21 cellular contexts compared by ENCODE assay signal in genomic region chr20:41538810-41539596, GRCh38.
A peak's percentile ranks its signal among the peaks of the same experiment; 100 is the strongest.
DNase-seq lines count a peak whose midpoint lies in the region; ATAC-seq and TF ChIP-seq lines count a peak whose summit lies in the region.
"Had no signal": no experiment of that assay in that cellular context is flagged by ENCODE, and none has a peak within 500 bp of the region (broad histone marks: within the 10 kb centered on the region; RNA-seq: fewer than 3 reads in every experiment).

No MANE protein-coding gene starts in this region.

- TF ChIP-seq CTCF in kidney epithelial cell (IDR thresholded peaks at IDR 0.05; ENCODE audit: insufficient read depth, low read length, poor library complexity, severe bottlenecking) (no peak), nephron (IDR thresholded peaks at IDR 0.05; ENCODE audit: unreplicated experiment in 3 of 3) (no peak), breast epithelium (IDR thresholded peaks at IDR 0.05) (no peak), ovary (IDR thresholded peaks at IDR 0.05) (no peak)

- H3K27me3 Mint-ChIP-seq in stimulated activated naive CD8-positive, alpha-beta T cell treated with anti-CD3 and anti-CD28 coated beads, Interleukin-15, amount 100 ng/mL, for 72 hours: no peaks in the 10 kb centered on the region
- no peaks in the 10 kb centered on the region for H3K27me3 Mint-ChIP-seq in nephron (ENCODE audit: low read depth)

- no peak overlapping the region for H3K4me3 Mint-ChIP-seq in stimulated activated naive CD8-positive, alpha-beta T cell treated with anti-CD3 and anti-CD28 coated beads, Interleukin-15, amount 100 ng/mL, for 72 hours
- H3K4me3 Mint-ChIP-seq in nephron: no peak overlapping the region
- H3K4me3 Mint-ChIP-seq: GM23338 had no signal

- H3K27ac Mint-ChIP-seq in stimulated activated naive CD8-positive, alpha-beta T cell treated with anti-CD3 and anti-CD28 coated beads, Interleukin-15, amount 100 ng/mL, for 72 hours: peak overlapping the region; percentile 36 to 53
- peak overlapping the region; percentile 22 to 56 (median 47) for H3K27ac Mint-ChIP-seq in nephron
- H3K27ac Mint-ChIP-seq: GM23338 had no signal

- ATAC-seq in stimulated activated naive CD8-positive, alpha-beta T cell treated with anti-CD3 and anti-CD28 coated beads, Interleukin-15, amount 100 ng/mL, for 72 hours: no peak
- ATAC-seq in stimulated activated naive CD8-positive, alpha-beta T cell treated with anti-CD3 and anti-CD28 coated beads, Interleukin-15, Interleukin-2, amounts not matched to agents 100 U/mL and 50 U/mL, for 24 hours: no peak
- ATAC-seq: GM23338, PC-3 had no signal

- DNase-seq in stimulated activated naive CD8-positive, alpha-beta T cell treated with anti-CD3 and anti-CD28 coated beads, Interleukin-15, amount 100 ng/mL, for 72 hours: no peak
- no peak for DNase-seq in stimulated activated naive CD8-positive, alpha-beta T cell treated with anti-CD3 and anti-CD28 coated beads, Interleukin-15, Interleukin-2, amounts not matched to agents 100 U/mL and 50 U/mL, for 24 hours
- DNase-seq in kidney epithelial cell (ENCODE audit: low read depth) (peak; percentile 42), breast epithelium (ENCODE audit: low spot score in 2 of 2) (no peak), cardiac septum (ENCODE audit: low spot score) (no peak), ovary (no peak)
- DNase-seq in stimulated activated CD4-positive, alpha-beta T cell treated with anti-CD3 and anti-CD28 coated beads, Interleukin-4, amount 100 ng/mL, for 1 hour: no peak
- DNase-seq: AML-193, DMS79 treated with DMSO at 0.1 percent for 48 hours, HCEC 1CT, NCI-H1105 treated with DMSO at 0.1 percent for 48 hours, NCI-H1694 treated with DMSO at 0.1 percent for 48 hours, NCI-H2107, NCI-H524, PC-3, RPMI8226 had no signal

- H3K36me3 Mint-ChIP-seq in nephron (ENCODE audit: low read depth): peaks cover 51% of the 10 kb centered on the region

- H3K27ac ChIP-seq in breast epithelium (no peak overlapping the region), ovary (no peak overlapping the region)
- H3K27ac ChIP-seq: 22Rv1, C4-2B, HL-60 had no signal

- no peak for TF ChIP-seq EP300 in ovary (IDR thresholded peaks at IDR 0.05)

- peaks cover 0 to 8% of the 10 kb centered on the region in 2 donors for H3K9me3 Mint-ChIP-seq in stimulated activated naive CD8-positive, alpha-beta T cell treated with anti-CD3 and anti-CD28 coated beads, Interleukin-15, amount 100 ng/mL, for 72 hours
- peaks cover 13% of the 10 kb centered on the region for H3K9me3 Mint-ChIP-seq in nephron

- H3K27me3 ChIP-seq in kidney epithelial cell (ENCODE audit: control insufficient read depth, insufficient read depth, low read length) (no peaks in the 10 kb centered on the region), breast epithelium (no peaks in the 10 kb centered on the region), ovary (no peaks in the 10 kb centered on the region)

- peaks cover 0 to 3% of the 10 kb centered on the region in 2 donors for H3K9me3 ChIP-seq in breast epithelium
- H3K9me3 ChIP-seq in ovary: no peaks in the 10 kb centered on the region

- H3K4me1 ChIP-seq in breast epithelium: no peaks in the 10 kb centered on the region
- H3K4me1 ChIP-seq in ovary (ENCODE audit: insufficient read depth): no peaks in the 10 kb centered on the region

- H3K4me3 ChIP-seq in kidney epithelial cell (ENCODE audit: low read depth, low read length): no peak overlapping the region
- no peak overlapping the region for H3K4me3 ChIP-seq in breast epithelium
- no peak overlapping the region for H3K4me3 ChIP-seq in ovary
- H3K4me3 ChIP-seq: GM23338 had no signal

- intact Hi-C loops in breast epithelium (cut with DNase I; ENCODE audit: low total_unique reads): no loop called here
- intact Hi-C loops in cardiac septum (cut with DNase I): no loop called here
- intact Hi-C loops in ovary (cut with DNase I): no loop called here

- peaks cover 12% of the 10 kb centered on the region for H3K4me1 Mint-ChIP-seq in stimulated activated naive CD8-positive, alpha-beta T cell treated with anti-CD3 and anti-CD28 coated beads, Interleukin-15, amount 100 ng/mL, for 72 hours
- H3K4me1 Mint-ChIP-seq in nephron: peaks cover 8% of the 10 kb centered on the region

- no peak for TF ChIP-seq POLR2A in breast epithelium (IDR thresholded peaks at IDR 0.05)
- TF ChIP-seq POLR2A in ovary (IDR thresholded peaks at IDR 0.05): no peak

- WGBS in ovary, 3 donors: 90 to 93% (median 91%) methylated on average over 8 of the region's 8 CpGs

- H3K36me3 ChIP-seq in kidney epithelial cell (ENCODE audit: control insufficient read depth, insufficient read depth, low read length): no peaks in the 10 kb centered on the region
- H3K36me3 ChIP-seq in breast epithelium: no peaks in the 10 kb centered on the region
- H3K36me3 ChIP-seq in ovary: no peaks in the 10 kb centered on the region
